1 cellular context compared by ENCODE assay signal in the genomic region with DNA sequence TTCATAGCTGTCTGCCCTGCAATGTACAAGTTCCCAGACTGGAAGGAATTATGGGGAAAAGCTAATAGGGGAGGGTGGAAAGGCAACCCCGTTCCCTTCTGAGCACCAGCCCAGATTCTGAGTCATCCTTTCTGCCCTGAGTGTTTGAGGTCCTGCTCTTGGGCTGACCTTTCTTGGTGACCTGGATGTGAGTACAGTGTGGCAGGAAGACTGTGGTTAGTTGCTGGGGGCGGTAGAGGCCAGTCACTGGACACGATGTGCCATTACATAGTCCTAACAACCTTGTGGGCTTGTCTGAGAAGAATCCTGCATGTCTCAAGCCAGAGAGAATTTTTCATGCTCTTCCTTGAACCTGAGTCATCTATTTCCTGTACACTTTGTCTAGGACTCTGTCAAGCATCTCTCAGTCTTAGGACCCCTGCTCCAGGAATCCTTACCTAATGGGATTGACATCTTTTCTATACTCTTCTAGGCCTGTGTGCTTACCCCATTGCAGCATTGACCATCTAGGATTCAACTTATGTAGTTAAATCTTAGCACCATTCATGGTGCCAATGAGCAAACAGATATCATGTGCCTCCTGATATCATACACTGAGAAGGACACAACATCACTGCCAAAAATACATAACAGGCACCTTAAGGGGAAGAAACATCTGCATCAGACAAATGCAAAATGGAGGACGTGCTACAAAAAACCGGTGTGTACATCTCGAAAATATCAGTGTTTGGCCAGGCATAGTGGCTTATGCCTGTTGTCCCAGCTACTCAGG.
A peak's percentile ranks its signal among the peaks of the same experiment; 100 is the strongest.
TF ChIP-seq lines count a peak whose summit lies in the region.

No MANE protein-coding gene starts in this region.

TF ChIP-seq in HepG2, 621 proteins besides CTCF, POLR2A, EP300 and RAD21 (continued from another document and continues in another):
- TF ChIP-seq MTERF4 (CRISPR knock-in tag; IDR thresholded peaks at IDR 0.05): no peak
- TF ChIP-seq REXO4 (CRISPR knock-in tag; IDR thresholded peaks at IDR 0.05; ENCODE audit: borderline replicate concordance): no peak
- TF ChIP-seq, protein P1, sequence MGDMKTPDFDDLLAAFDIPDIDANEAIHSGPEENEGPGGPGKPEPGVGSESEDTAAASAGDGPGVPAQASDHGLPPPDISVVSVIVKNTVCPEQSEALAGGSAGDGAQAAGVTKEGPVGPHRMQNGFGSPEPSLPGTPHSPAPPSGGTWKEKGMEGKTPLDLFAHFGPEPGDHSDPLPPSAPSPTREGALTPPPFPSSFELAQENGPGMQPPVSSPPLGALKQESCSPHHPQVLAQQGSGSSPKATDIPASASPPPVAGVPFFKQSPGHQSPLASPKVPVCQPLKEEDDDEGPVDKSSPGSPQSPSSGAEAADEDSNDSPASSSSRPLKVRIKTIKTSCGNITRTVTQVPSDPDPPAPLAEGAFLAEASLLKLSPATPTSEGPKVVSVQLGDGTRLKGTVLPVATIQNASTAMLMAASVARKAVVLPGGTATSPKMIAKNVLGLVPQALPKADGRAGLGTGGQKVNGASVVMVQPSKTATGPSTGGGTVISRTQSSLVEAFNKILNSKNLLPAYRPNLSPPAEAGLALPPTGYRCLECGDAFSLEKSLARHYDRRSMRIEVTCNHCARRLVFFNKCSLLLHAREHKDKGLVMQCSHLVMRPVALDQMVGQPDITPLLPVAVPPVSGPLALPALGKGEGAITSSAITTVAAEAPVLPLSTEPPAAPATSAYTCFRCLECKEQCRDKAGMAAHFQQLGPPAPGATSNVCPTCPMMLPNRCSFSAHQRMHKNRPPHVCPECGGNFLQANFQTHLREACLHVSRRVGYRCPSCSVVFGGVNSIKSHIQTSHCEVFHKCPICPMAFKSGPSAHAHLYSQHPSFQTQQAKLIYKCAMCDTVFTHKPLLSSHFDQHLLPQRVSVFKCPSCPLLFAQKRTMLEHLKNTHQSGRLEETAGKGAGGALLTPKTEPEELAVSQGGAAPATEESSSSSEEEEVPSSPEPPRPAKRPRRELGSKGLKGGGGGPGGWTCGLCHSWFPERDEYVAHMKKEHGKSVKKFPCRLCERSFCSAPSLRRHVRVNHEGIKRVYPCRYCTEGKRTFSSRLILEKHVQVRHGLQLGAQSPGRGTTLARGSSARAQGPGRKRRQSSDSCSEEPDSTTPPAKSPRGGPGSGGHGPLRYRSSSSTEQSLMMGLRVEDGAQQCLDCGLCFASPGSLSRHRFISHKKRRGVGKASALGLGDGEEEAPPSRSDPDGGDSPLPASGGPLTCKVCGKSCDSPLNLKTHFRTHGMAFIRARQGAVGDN (CRISPR knock-in tag; IDR thresholded peaks at IDR 0.05): no peak
- peak; percentile 41; the same call in 1 of the 2 replicates for TF ChIP-seq YEATS2 (CRISPR knock-in tag; IDR thresholded peaks at IDR 0.05; ENCODE audit: borderline replicate concordance)
- TF ChIP-seq ZNF234 (CRISPR knock-in tag; conservative IDR thresholded peaks at IDR 0.05): no peak
- TF ChIP-seq NR2C2 (CRISPR knock-in tag; IDR thresholded peaks at IDR 0.05; ENCODE audit: borderline replicate concordance): peak; percentile 64; the same call in 1 of the 2 replicates
- TF ChIP-seq, protein P2, sequence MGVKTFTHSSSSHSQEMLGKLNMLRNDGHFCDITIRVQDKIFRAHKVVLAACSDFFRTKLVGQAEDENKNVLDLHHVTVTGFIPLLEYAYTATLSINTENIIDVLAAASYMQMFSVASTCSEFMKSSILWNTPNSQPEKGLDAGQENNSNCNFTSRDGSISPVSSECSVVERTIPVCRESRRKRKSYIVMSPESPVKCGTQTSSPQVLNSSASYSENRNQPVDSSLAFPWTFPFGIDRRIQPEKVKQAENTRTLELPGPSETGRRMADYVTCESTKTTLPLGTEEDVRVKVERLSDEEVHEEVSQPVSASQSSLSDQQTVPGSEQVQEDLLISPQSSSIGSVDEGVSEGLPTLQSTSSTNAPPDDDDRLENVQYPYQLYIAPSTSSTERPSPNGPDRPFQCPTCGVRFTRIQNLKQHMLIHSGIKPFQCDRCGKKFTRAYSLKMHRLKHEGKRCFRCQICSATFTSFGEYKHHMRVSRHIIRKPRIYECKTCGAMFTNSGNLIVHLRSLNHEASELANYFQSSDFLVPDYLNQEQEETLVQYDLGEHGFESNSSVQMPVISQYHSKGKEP (CRISPR knock-in tag; IDR thresholded peaks at IDR 0.05): no peak
- TF ChIP-seq ZSCAN30 (CRISPR knock-in tag; IDR thresholded peaks at IDR 0.05): no peak
- no peak for TF ChIP-seq ZNF720 (CRISPR knock-in tag; IDR thresholded peaks at IDR 0.05)
- no peak for TF ChIP-seq YEATS4 (CRISPR knock-in tag; IDR thresholded peaks at IDR 0.05; ENCODE audit: borderline replicate concordance)
- no peak for TF ChIP-seq ZNF850 (CRISPR knock-in tag; conservative IDR thresholded peaks at IDR 0.05)
- TF ChIP-seq ZNF792 (CRISPR knock-in tag; IDR thresholded peaks at IDR 0.05): peak; percentile 88; the same call in 1 of the 2 replicates
- TF ChIP-seq ZNF432 (CRISPR knock-in tag; IDR thresholded peaks at IDR 0.05; ENCODE audit: borderline replicate concordance): no peak
- TF ChIP-seq ZNF766 (CRISPR knock-in tag; IDR thresholded peaks at IDR 0.05; ENCODE audit: borderline replicate concordance): no peak
- no peak for TF ChIP-seq ZNF782 (CRISPR knock-in tag; IDR thresholded peaks at IDR 0.05; ENCODE audit: borderline replicate concordance)
- TF ChIP-seq, protein P3, sequence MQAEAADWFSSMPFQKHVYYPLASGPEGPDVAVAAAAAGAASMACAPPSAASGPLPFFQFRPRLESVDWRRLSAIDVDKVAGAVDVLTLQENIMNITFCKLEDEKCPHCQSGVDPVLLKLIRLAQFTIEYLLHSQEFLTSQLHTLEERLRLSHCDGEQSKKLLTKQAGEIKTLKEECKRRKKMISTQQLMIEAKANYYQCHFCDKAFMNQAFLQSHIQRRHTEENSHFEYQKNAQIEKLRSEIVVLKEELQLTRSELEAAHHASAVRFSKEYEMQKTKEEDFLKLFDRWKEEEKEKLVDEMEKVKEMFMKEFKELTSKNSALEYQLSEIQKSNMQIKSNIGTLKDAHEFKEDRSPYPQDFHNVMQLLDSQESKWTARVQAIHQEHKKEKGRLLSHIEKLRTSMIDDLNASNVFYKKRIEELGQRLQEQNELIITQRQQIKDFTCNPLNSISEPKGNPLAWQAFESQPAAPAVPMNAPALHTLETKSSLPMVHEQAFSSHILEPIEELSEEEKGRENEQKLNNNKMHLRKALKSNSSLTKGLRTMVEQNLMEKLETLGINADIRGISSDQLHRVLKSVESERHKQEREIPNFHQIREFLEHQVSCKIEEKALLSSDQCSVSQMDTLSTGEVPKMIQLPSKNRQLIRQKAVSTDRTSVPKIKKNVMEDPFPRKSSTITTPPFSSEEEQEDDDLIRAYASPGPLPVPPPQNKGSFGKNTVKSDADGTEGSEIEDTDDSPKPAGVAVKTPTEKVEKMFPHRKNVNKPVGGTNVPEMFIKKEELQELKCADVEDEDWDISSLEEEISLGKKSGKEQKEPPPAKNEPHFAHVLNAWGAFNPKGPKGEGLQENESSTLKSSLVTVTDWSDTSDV (CRISPR knock-in tag; IDR thresholded peaks at IDR 0.05): no peak
- TF ChIP-seq RFXANK (CRISPR knock-in tag; IDR thresholded peaks at IDR 0.05): no peak
- 0 out of 2 replicates have a peak, but pooled peaks have one; percentile 18 for TF ChIP-seq ZNF607 (CRISPR knock-in tag; IDR thresholded peaks at IDR 0.05; ENCODE audit: borderline replicate concordance)
- TF ChIP-seq ZMYM4 (CRISPR knock-in tag; IDR thresholded peaks at IDR 0.05): no peak
- no peak for TF ChIP-seq SMARCE1 (IDR thresholded peaks at IDR 0.05; ENCODE audit: borderline replicate concordance)
- TF ChIP-seq CBX5 (CRISPR knock-in tag; IDR thresholded peaks at IDR 0.05; ENCODE audit: borderline replicate concordance): peak; percentile 41; the same call in 1 of the 2 replicates
- TF ChIP-seq SRY (CRISPR knock-in tag; IDR thresholded peaks at IDR 0.05): no peak
- no peak for TF ChIP-seq ZNF235 (CRISPR knock-in tag; IDR thresholded peaks at IDR 0.05; ENCODE audit: borderline replicate concordance)
- TF ChIP-seq HNF1A (IDR thresholded peaks at IDR 0.05; ENCODE audit: low read depth): no peak
- TF ChIP-seq HNF1A (CRISPR knock-in tag; IDR thresholded peaks at IDR 0.05; ENCODE audit: borderline replicate concordance): no peak
- TF ChIP-seq ZNF430 (CRISPR knock-in tag; IDR thresholded peaks at IDR 0.05): no peak
- TF ChIP-seq FOXO1 (CRISPR knock-in tag; IDR thresholded peaks at IDR 0.05): peak; percentile 41; the same call in 1 of the 2 replicates
- no peak for TF ChIP-seq ELF4 (CRISPR knock-in tag; IDR thresholded peaks at IDR 0.05; ENCODE audit: borderline replicate concordance)
- TF ChIP-seq SAFB2 (CRISPR knock-in tag; IDR thresholded peaks at IDR 0.05; ENCODE audit: borderline replicate concordance, low read depth): no peak
- TF ChIP-seq ZNF275 (CRISPR knock-in tag; IDR thresholded peaks at IDR 0.05; ENCODE audit: borderline replicate concordance): no peak
- peak; percentile 57; the same call in 1 of the 2 replicates for TF ChIP-seq TBX2 (CRISPR knock-in tag; IDR thresholded peaks at IDR 0.05; ENCODE audit: borderline replicate concordance)
- peak; percentile 15; the same call in 1 of the 2 replicates for TF ChIP-seq SMC3 (IDR thresholded peaks at IDR 0.05; ENCODE audit: low read length)
- TF ChIP-seq ZNF136 (CRISPR knock-in tag; IDR thresholded peaks at IDR 0.05; ENCODE audit: low read depth): no peak
- peak; percentile 53; the same call in 1 of the 2 replicates for TF ChIP-seq ELF3 (CRISPR knock-in tag; IDR thresholded peaks at IDR 0.05)
- no peak for TF ChIP-seq CC2D1A (CRISPR knock-in tag; IDR thresholded peaks at IDR 0.05)
- no peak for TF ChIP-seq ZNF619 (CRISPR knock-in tag; IDR thresholded peaks at IDR 0.05)
- TF ChIP-seq, protein P4, sequence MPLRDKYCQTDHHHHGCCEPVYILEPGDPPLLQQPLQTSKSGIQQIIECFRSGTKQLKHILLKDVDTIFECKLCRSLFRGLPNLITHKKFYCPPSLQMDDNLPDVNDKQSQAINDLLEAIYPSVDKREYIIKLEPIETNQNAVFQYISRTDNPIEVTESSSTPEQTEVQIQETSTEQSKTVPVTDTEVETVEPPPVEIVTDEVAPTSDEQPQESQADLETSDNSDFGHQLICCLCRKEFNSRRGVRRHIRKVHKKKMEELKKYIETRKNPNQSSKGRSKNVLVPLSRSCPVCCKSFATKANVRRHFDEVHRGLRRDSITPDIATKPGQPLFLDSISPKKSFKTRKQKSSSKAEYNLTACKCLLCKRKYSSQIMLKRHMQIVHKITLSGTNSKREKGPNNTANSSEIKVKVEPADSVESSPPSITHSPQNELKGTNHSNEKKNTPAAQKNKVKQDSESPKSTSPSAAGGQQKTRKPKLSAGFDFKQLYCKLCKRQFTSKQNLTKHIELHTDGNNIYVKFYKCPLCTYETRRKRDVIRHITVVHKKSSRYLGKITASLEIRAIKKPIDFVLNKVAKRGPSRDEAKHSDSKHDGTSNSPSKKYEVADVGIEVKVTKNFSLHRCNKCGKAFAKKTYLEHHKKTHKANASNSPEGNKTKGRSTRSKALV (CRISPR knock-in tag; IDR thresholded peaks at IDR 0.05): no peak
